Comparison of ENCODE assay signal across 8 cellular contexts in genomic region chr3:108221911-108222812, GRCh38. TPM values are rescaled to one million over a fixed set of nuclear protein-coding genes. Genes with fewer than 3 reads are reported as not detected.
DNase-seq lines count a peak whose midpoint lies in the region; ATAC-seq and TF ChIP-seq lines count a peak whose summit lies in the region.

A gene with protein sequence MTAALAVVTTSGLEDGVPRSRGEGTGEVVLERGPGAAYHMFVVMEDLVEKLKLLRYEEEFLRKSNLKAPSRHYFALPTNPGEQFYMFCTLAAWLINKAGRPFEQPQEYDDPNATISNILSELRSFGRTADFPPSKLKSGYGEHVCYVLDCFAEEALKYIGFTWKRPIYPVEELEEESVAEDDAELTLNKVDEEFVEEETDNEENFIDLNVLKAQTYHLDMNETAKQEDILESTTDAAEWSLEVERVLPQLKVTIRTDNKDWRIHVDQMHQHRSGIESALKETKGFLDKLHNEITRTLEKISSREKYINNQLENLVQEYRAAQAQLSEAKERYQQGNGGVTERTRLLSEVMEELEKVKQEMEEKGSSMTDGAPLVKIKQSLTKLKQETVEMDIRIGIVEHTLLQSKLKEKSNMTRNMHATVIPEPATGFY (minus strand): TSS chr3:108222424. CDS start chr3:108222322, 102 bp downstream.

- in situ Hi-C loops in ACHN (cut with HindIII; ENCODE audit: low pct_ligation_motif_present, low pct_unique_long_range_greater_than_20kb, low sequenced_read_pairs), result no loop called here

- under 1% methylated on average over 50 of the region's 57 CpGs for WGBS in smooth muscle cell (ENCODE audit: low lambda C conversion rate)

- no peaks in the 10 kb centered on the region for H3K27me3 ChIP-seq in smooth muscle cell (ENCODE audit: low read depth)

- H3K9me3 ChIP-seq in smooth muscle cell (replicated peaks; ENCODE audit: low read depth), result no peaks in the 10 kb centered on the region

- no peaks in the 10 kb centered on the region for H3K36me3 Mint-ChIP-seq in WTC11

- peak within 1 kb of the TSS; percentile 87 for H3K4me2 ChIP-seq in smooth muscle cell

- DNase-seq in ACHN, result peak; percentile 96
- peak; percentile 91 for DNase-seq in NCI-H2227 treated with DMSO at 0.1 percent for 48 hours (lab: John Stamatoyannopoulos, UW)
- DNase-seq in WTC11 (ENCODE audit: low spot score), result peak; percentile 97
- DNase-seq in cardiac fibroblast (ENCODE audit: low read depth in 2 of 2), result peak; percentile 98 to 99
- peak; percentile 99 for DNase-seq in iPS-NIHi7 (ENCODE audit: extremely low spot score)
- peak; percentile 88 for DNase-seq in smooth muscle cell (lab: John Stamatoyannopoulos, UW; ENCODE audit: unreplicated experiment)

- H3K79me2 ChIP-seq in smooth muscle cell (ENCODE audit: low read depth), result peaks cover 17% of the 10 kb centered on the region

- H2AFZ ChIP-seq in smooth muscle cell (ENCODE audit: low read depth), result peak within 1 kb of the TSS; percentile 90

- peaks cover 39% of the 10 kb centered on the region for H3K4me1 ChIP-seq in smooth muscle cell (ENCODE audit: low read depth)

- H3K27ac Mint-ChIP-seq in WTC11, result peak within 1 kb of the TSS; percentile 84

- peak within 1 kb of the TSS; percentile 92 for H3K27ac ChIP-seq in smooth muscle cell (ENCODE audit: low read depth)

- TF ChIP-seq CTCF in WTC11 (IDR thresholded peaks at IDR 0.05), result no peak
- TF ChIP-seq CTCF in cardiac fibroblast (IDR thresholded peaks at IDR 0.05; ENCODE audit: low read depth, low read length), result no peak
- no peak for TF ChIP-seq CTCF in smooth muscle cell (IDR thresholded peaks at IDR 0.05; ENCODE audit: borderline replicate concordance, insufficient read depth, poor library complexity, severe bottlenecking)

- H3K4me1 Mint-ChIP-seq in WTC11, result peaks cover 22% of the 10 kb centered on the region

- no peaks in the 10 kb centered on the region for H3K36me3 ChIP-seq in smooth muscle cell (ENCODE audit: low read depth)

- CTCF ChIA-PET in WTC11 (lab: Charles Lee), result interaction anchor here (2.1 kb wide), 1 partner anchor 256 kb away, joined by 7 read pairs; no protein-coding TSS in a partner anchor

- H3K4me3 Mint-ChIP-seq in WTC11, result peak within 1 kb of the TSS; percentile 97

- POLR2A ChIA-PET in WTC11 (lab: Charles Lee), result interaction anchor here (1.3 kb wide), 1 partner anchor 367 kb away, joined by 3 read pairs; the partner anchor contains the start of genes CIP2A and DZIP3

- H3K4me3 ChIP-seq in cardiac fibroblast (replicated peaks in 1 of 2; ENCODE audit: low read depth in 2 of 2, low read length in 2 of 2), result peak within 1 kb of the TSS; percentile 72 to 89
- peak within 1 kb of the TSS; percentile 62 for H3K4me3 ChIP-seq in smooth muscle cell

- H3K27me3 Mint-ChIP-seq in WTC11 (ENCODE audit: low read depth), result no peaks in the 10 kb centered on the region; the same call in 1 of the 2 replicates

- no peaks in the 10 kb centered on the region for H3F3A ChIP-seq in smooth muscle cell (ENCODE audit: low read depth)

- H4K20me1 ChIP-seq in smooth muscle cell (ENCODE audit: low read depth), result no peaks in the 10 kb centered on the region

- peak; percentile 91 for ATAC-seq in GM18873 (IDR thresholded peaks at IDR 0.05; ENCODE audit: low FRiP score, unreplicated experiment)
- ATAC-seq in HG03159 (IDR thresholded peaks at IDR 0.05; ENCODE audit: unreplicated experiment), result peak; percentile 87
- ATAC-seq in WTC11, result peak; percentile 98

- no peaks in the 10 kb centered on the region for H3K9me3 Mint-ChIP-seq in WTC11

- peak within 1 kb of the TSS; percentile 97 for H3K9ac ChIP-seq in smooth muscle cell (ENCODE audit: low read depth)

TF ChIP-seq in WTC11, 78 proteins besides CTCF, POLR2A, EP300 and RAD21:
- TF ChIP-seq, protein P1, sequence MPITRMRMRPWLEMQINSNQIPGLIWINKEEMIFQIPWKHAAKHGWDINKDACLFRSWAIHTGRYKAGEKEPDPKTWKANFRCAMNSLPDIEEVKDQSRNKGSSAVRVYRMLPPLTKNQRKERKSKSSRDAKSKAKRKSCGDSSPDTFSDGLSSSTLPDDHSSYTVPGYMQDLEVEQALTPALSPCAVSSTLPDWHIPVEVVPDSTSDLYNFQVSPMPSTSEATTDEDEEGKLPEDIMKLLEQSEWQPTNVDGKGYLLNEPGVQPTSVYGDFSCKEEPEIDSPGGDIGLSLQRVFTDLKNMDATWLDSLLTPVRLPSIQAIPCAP (CRISPR knock-in tag; IDR thresholded peaks at IDR 0.05), result no peak
- 0 out of 2 replicates have a peak, but pooled peaks have one; percentile 16 for TF ChIP-seq FOXP1 (CRISPR knock-in tag; IDR thresholded peaks at IDR 0.05; ENCODE audit: borderline replicate concordance)
- TF ChIP-seq ETV6 (CRISPR knock-in tag; IDR thresholded peaks at IDR 0.05), result no peak
- TF ChIP-seq GTF2I (CRISPR knock-in tag; conservative IDR thresholded peaks at IDR 0.05), result no peak
- TF ChIP-seq ZBTB21 (CRISPR knock-in tag; IDR thresholded peaks at IDR 0.05; ENCODE audit: borderline replicate concordance), result peak; percentile 86; the same call in 1 of the 2 replicates
- TF ChIP-seq EMX1 (CRISPR knock-in tag; IDR thresholded peaks at IDR 0.05), result no peak
- no peak; the same call in 1 of the 2 replicates for TF ChIP-seq TEAD1 (CRISPR knock-in tag; IDR thresholded peaks at IDR 0.05)
- TF ChIP-seq ZNF232 (CRISPR knock-in tag; IDR thresholded peaks at IDR 0.05), result no peak
- TF ChIP-seq MAX (CRISPR knock-in tag; IDR thresholded peaks at IDR 0.05), result peak; percentile 77
- TF ChIP-seq CREM (CRISPR knock-in tag; IDR thresholded peaks at IDR 0.05), result no peak
- TF ChIP-seq, protein P2, sequence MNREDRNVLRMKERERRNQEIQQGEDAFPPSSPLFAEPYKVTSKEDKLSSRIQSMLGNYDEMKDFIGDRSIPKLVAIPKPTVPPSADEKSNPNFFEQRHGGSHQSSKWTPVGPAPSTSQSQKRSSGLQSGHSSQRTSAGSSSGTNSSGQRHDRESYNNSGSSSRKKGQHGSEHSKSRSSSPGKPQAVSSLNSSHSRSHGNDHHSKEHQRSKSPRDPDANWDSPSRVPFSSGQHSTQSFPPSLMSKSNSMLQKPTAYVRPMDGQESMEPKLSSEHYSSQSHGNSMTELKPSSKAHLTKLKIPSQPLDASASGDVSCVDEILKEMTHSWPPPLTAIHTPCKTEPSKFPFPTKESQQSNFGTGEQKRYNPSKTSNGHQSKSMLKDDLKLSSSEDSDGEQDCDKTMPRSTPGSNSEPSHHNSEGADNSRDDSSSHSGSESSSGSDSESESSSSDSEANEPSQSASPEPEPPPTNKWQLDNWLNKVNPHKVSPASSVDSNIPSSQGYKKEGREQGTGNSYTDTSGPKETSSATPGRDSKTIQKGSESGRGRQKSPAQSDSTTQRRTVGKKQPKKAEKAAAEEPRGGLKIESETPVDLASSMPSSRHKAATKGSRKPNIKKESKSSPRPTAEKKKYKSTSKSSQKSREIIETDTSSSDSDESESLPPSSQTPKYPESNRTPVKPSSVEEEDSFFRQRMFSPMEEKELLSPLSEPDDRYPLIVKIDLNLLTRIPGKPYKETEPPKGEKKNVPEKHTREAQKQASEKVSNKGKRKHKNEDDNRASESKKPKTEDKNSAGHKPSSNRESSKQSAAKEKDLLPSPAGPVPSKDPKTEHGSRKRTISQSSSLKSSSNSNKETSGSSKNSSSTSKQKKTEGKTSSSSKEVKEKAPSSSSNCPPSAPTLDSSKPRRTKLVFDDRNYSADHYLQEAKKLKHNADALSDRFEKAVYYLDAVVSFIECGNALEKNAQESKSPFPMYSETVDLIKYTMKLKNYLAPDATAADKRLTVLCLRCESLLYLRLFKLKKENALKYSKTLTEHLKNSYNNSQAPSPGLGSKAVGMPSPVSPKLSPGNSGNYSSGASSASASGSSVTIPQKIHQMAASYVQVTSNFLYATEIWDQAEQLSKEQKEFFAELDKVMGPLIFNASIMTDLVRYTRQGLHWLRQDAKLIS (CRISPR knock-in tag; IDR thresholded peaks at IDR 0.05; ENCODE audit: borderline replicate concordance), result no peak
- peak; percentile 75 for TF ChIP-seq SP1 (CRISPR knock-in tag; conservative IDR thresholded peaks at IDR 0.05)
- no peak for TF ChIP-seq ZNF396 (CRISPR knock-in tag; IDR thresholded peaks at IDR 0.05; ENCODE audit: borderline replicate concordance)
- TF ChIP-seq, protein P3, sequence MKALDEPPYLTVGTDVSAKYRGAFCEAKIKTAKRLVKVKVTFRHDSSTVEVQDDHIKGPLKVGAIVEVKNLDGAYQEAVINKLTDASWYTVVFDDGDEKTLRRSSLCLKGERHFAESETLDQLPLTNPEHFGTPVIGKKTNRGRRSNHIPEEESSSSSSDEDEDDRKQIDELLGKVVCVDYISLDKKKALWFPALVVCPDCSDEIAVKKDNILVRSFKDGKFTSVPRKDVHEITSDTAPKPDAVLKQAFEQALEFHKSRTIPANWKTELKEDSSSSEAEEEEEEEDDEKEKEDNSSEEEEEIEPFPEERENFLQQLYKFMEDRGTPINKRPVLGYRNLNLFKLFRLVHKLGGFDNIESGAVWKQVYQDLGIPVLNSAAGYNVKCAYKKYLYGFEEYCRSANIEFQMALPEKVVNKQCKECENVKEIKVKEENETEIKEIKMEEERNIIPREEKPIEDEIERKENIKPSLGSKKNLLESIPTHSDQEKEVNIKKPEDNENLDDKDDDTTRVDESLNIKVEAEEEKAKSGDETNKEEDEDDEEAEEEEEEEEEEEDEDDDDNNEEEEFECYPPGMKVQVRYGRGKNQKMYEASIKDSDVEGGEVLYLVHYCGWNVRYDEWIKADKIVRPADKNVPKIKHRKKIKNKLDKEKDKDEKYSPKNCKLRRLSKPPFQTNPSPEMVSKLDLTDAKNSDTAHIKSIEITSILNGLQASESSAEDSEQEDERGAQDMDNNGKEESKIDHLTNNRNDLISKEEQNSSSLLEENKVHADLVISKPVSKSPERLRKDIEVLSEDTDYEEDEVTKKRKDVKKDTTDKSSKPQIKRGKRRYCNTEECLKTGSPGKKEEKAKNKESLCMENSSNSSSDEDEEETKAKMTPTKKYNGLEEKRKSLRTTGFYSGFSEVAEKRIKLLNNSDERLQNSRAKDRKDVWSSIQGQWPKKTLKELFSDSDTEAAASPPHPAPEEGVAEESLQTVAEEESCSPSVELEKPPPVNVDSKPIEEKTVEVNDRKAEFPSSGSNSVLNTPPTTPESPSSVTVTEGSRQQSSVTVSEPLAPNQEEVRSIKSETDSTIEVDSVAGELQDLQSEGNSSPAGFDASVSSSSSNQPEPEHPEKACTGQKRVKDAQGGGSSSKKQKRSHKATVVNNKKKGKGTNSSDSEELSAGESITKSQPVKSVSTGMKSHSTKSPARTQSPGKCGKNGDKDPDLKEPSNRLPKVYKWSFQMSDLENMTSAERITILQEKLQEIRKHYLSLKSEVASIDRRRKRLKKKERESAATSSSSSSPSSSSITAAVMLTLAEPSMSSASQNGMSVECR (CRISPR knock-in tag; IDR thresholded peaks at IDR 0.05; ENCODE audit: borderline replicate concordance), result peak; percentile 72; the same call in 1 of the 2 replicates

RNA-seq across cellular contexts. Expression of the gene that starts here (rescaled TPM):
- total RNA-seq in WTC11 (2021), result 24.8 to 32.1 TPM (median 28.4 TPM) in 3 replicates
- total RNA-seq in smooth muscle cell, result 24.5 and 39.3 TPM in 2 replicates
- polyA plus RNA-seq in smooth muscle cell, result 37.4 and 42.0 TPM in 2 replicates

Comparison
In these comparisons a context has a peak if more than half of its experiments do, and no peak if none do; other contexts are left out.
1. Peak in every context shown above with its lines: DNase-seq, ATAC-seq, H3K4me3 ChIP-seq and H3K27ac ChIP-seq.